24 cellular contexts compared by ENCODE assay signal in genomic region chr2:25055521-25055920, GRCh38.
"Had no signal": no experiment of that assay in that cellular context is flagged by ENCODE, and none has a peak within 500 bp of the region (broad histone marks: within the 10 kb centered on the region; RNA-seq: fewer than 3 reads in every experiment).

No MANE protein-coding gene starts in this region.

- H3K27ac ChIP-seq: colonic mucosa, epithelial cell of prostate, esophagus squamous epithelium, gastrocnemius medialis, left lung, lower lobe of right lung had no signal

- H3K4me3 Mint-ChIP-seq: dendritic cell treated with granulocyte-macrophage colony-stimulating factor and Interleukin-4, amounts not matched to agents 40 ng/mL and 50 ng/mL, for 4 days; mesothelial cell of epicardium; naive B cell had no signal

- H3K36me3 Mint-ChIP-seq: naive B cell had no signal

- H3K9me3 Mint-ChIP-seq: dendritic cell treated with granulocyte-macrophage colony-stimulating factor and Interleukin-4, amounts not matched to agents 40 ng/mL and 50 ng/mL, for 4 days; mesothelial cell of epicardium; naive B cell had no signal

- DNase-seq: colonic mucosa; cortex of kidney; effector CD4-positive, alpha-beta T cell; effector memory CD4-positive, alpha-beta T cell; erythroblast; esophagus squamous epithelium; foreskin fibroblast; foreskin melanocyte; gastrocnemius medialis; glutamatergic neuron; head of caudate nucleus; heart right ventricle; hippocampal formation; left cardiac atrium; left lung; left ventricle myocardium superior; lower lobe of right lung; mesenchymal stem cell; mucosa of descending colon; naive B cell had no signal

- H3K27ac Mint-ChIP-seq: dendritic cell treated with granulocyte-macrophage colony-stimulating factor and Interleukin-4, amounts not matched to agents 40 ng/mL and 50 ng/mL, for 4 days; mesothelial cell of epicardium; naive B cell had no signal

- H3K27me3 Mint-ChIP-seq: naive B cell had no signal

- H3K4me3 ChIP-seq: colonic mucosa, esophagus squamous epithelium, gastrocnemius medialis, heart right ventricle, left lung, lower lobe of right lung, mucosa of descending colon had no signal

- H3K36me3 ChIP-seq: colonic mucosa, esophagus squamous epithelium, gastrocnemius medialis, heart right ventricle, left lung, lower lobe of right lung had no signal

- H3K27me3 ChIP-seq: colonic mucosa, esophagus squamous epithelium, gastrocnemius medialis, heart right ventricle, left lung had no signal

- H3K4me1 Mint-ChIP-seq: naive B cell had no signal

- H3K4me1 ChIP-seq: colonic mucosa, esophagus squamous epithelium, left lung, lower lobe of right lung had no signal

- ATAC-seq: esophagus mucosa, gastrocnemius medialis, heart right ventricle, left cardiac atrium, left lung, left ventricle myocardium superior, lower lobe of right lung, mucosa of descending colon had no signal
